Comparison of ENCODE assay signal across 21 cellular contexts in genomic region chrY:20714391-20714790, GRCh38. TPM values are rescaled to one million over a fixed set of nuclear protein-coding genes. Genes with fewer than 3 reads are reported as not detected.
DNase-seq lines count a peak whose midpoint lies in the region; ATAC-seq, FAIRE-seq and TF ChIP-seq lines count a peak whose summit lies in the region.
"Had no signal": no experiment of that assay in that cellular context is flagged by ENCODE, and none has a peak within 500 bp of the region (broad histone marks: within the 10 kb centered on the region; RNA-seq: fewer than 3 reads in every experiment).

No MANE protein-coding gene starts in this region.

- H3K4me1 Mint-ChIP-seq in progenitor cell of endocrine pancreas (ENCODE audit: low read depth), result no peaks in the 10 kb centered on the region

- no peak overlapping the region for H3K4me3 ChIP-seq in BE2C (ENCODE audit: low read depth, low read length)
- H3K4me3 ChIP-seq: BLaER1 treated with 17β-estradiol and CSF1 and Interleukin-3, amounts not matched to agents 10 nM and 100 nM; lung; PC-9 had no signal

- ATAC-seq in GM19043 (IDR thresholded peaks at IDR 0.05; ENCODE audit: low read depth, unreplicated experiment), result peak; percentile 81
- peak; percentile 100 for ATAC-seq in HG02610 (IDR thresholded peaks at IDR 0.05; ENCODE audit: unreplicated experiment)
- ATAC-seq: natural killer cell treated with Interleukin-12 subunit alpha and Interleukin-12 subunit beta and Interleukin-15 and Interleukin-18, amount 100 ng/mL, for 72 hours had no signal

- DNase-seq in RCC 7860 (ENCODE audit: low spot score) (peak; percentile 78), medulla oblongata (ENCODE audit: extremely low spot score) (no peak), BE2C (no peak), progenitor cell of endocrine pancreas (ENCODE audit: low spot score, unreplicated experiment) (no peak)
- peak; percentile 1 to 12 for DNase-seq in stimulated activated CD4-positive, alpha-beta T cell treated with anti-CD3 and anti-CD28 coated beads, Interleukin-12 subunit alpha, Interleukin-12 subunit beta, amount 100 ng/mL, for 24 hours (ENCODE audit: low read depth in 2 of 2)
- DNase-seq in effector CD8-positive, alpha-beta T cell (lab: John Stamatoyannopoulos, UW), result no peak
- DNase-seq: activated gamma-delta T cell; effector CD4-positive, alpha-beta T cell; foreskin fibroblast; GOT3; IMR-90; NCI-H1105; NCI-H510A; PC-9 had no signal

- no peaks in the 10 kb centered on the region for H3K27me3 ChIP-seq in BE2C
- H3K27me3 ChIP-seq: BLaER1 treated with 17β-estradiol and CSF1 and Interleukin-3, amounts not matched to agents 10 nM and 100 nM had no signal

- TF ChIP-seq CTCF in BE2C (IDR thresholded peaks at IDR 0.05; ENCODE audit: low read depth, low read length) (no peak), progenitor cell of endocrine pancreas (IDR thresholded peaks at IDR 0.05; ENCODE audit: unreplicated experiment) (no peak)

- peak; percentile 90 for FAIRE-seq in RCC 7860 (lab: Jason Lieb, UNC)
- FAIRE-seq: GM19239 had no signal

- H3K4me3 Mint-ChIP-seq in progenitor cell of endocrine pancreas (ENCODE audit: low read depth), result no peak overlapping the region
- H3K4me3 Mint-ChIP-seq: natural killer cell treated with Interleukin-12 subunit alpha and Interleukin-12 subunit beta and Interleukin-15 and Interleukin-18, amount 100 ng/mL, for 72 hours; stimulated activated naive CD8-positive, alpha-beta T cell treated with anti-CD3 and anti-CD28 coated beads, Interleukin-15, Interleukin-2, amounts not matched to agents 100 ng/mL and 50 ng/mL, for 24 hours had no signal

- H3K36me3 Mint-ChIP-seq in progenitor cell of endocrine pancreas (ENCODE audit: insufficient read depth), result no peaks in the 10 kb centered on the region
- H3K36me3 Mint-ChIP-seq: natural killer cell treated with Interleukin-12 subunit alpha and Interleukin-12 subunit beta and Interleukin-15 and Interleukin-18, amount 100 ng/mL, for 72 hours had no signal

- H3K9me3 ChIP-seq in BE2C, result no peaks in the 10 kb centered on the region
- H3K9me3 ChIP-seq: BLaER1 treated with 17β-estradiol and CSF1 and Interleukin-3, amounts not matched to agents 10 nM and 100 nM had no signal

- no peaks in the 10 kb centered on the region for H3K4me1 ChIP-seq in BE2C
- H3K4me1 ChIP-seq: BLaER1 treated with 17β-estradiol and CSF1 and Interleukin-3, amounts not matched to agents 10 nM and 100 nM had no signal

- H3K36me3 ChIP-seq in BE2C, result no peaks in the 10 kb centered on the region
- H3K36me3 ChIP-seq: BLaER1 treated with 17β-estradiol and CSF1 and Interleukin-3, amounts not matched to agents 10 nM and 100 nM had no signal

- no peak overlapping the region for H3K27ac Mint-ChIP-seq in progenitor cell of endocrine pancreas
- H3K27ac Mint-ChIP-seq: natural killer cell treated with Interleukin-12 subunit alpha and Interleukin-12 subunit beta and Interleukin-15 and Interleukin-18, amount 100 ng/mL, for 72 hours; stimulated activated naive CD8-positive, alpha-beta T cell treated with anti-CD3 and anti-CD28 coated beads, Interleukin-15, Interleukin-2, amounts not matched to agents 100 ng/mL and 50 ng/mL, for 24 hours had no signal

- no peaks in the 10 kb centered on the region for H3K9me3 Mint-ChIP-seq in progenitor cell of endocrine pancreas (ENCODE audit: low read depth)
- H3K9me3 Mint-ChIP-seq: natural killer cell treated with Interleukin-12 subunit alpha and Interleukin-12 subunit beta and Interleukin-15 and Interleukin-18, amount 100 ng/mL, for 72 hours; stimulated activated naive CD8-positive, alpha-beta T cell treated with anti-CD3 and anti-CD28 coated beads, Interleukin-15, Interleukin-2, amounts not matched to agents 100 ng/mL and 50 ng/mL, for 24 hours had no signal

- H3K27me3 Mint-ChIP-seq in progenitor cell of endocrine pancreas, result no peaks in the 10 kb centered on the region
- H3K27me3 Mint-ChIP-seq: natural killer cell treated with Interleukin-12 subunit alpha and Interleukin-12 subunit beta and Interleukin-15 and Interleukin-18, amount 100 ng/mL, for 72 hours; stimulated activated naive CD8-positive, alpha-beta T cell treated with anti-CD3 and anti-CD28 coated beads, Interleukin-15, Interleukin-2, amounts not matched to agents 100 ng/mL and 50 ng/mL, for 24 hours had no signal

RNA-seq across cellular contexts. Expression of gene RPS4Y2, which starts 41.5 kb away (rescaled TPM):
- not detected for polyA plus RNA-seq in BE2C (2012; ENCODE audit: insufficient read depth, insufficient read length, low read depth)
- not detected in 2 replicates for total RNA-seq in progenitor cell of endocrine pancreas
- total RNA-seq: IMR-90; lung; natural killer cell treated with Interleukin-12 subunit alpha and Interleukin-12 subunit beta and Interleukin-15 and Interleukin-18, amount 100 ng/mL, for 72 hours; PC-9 had no signal
- polyA plus RNA-seq: IMR-90, lung had no signal

Comparison
In these comparisons a context has a peak if more than half of its experiments do, and no peak if none do; other contexts are left out.
1. DNase-seq: peak in RCC 7860 (single experiment) and stimulated activated CD4-positive, alpha-beta T cell treated with anti-CD3 and anti-CD28 coated beads, Interleukin-12 subunit alpha, Interleukin-12 subunit beta, amount 100 ng/mL, for 24 hours (2 of 2); none in effector CD8-positive, alpha-beta T cell (single experiment), medulla oblongata (single experiment), BE2C (single experiment) and progenitor cell of endocrine pancreas (single experiment).